ENCODE assay signal across 8 cellular contexts in the genomic region with DNA sequence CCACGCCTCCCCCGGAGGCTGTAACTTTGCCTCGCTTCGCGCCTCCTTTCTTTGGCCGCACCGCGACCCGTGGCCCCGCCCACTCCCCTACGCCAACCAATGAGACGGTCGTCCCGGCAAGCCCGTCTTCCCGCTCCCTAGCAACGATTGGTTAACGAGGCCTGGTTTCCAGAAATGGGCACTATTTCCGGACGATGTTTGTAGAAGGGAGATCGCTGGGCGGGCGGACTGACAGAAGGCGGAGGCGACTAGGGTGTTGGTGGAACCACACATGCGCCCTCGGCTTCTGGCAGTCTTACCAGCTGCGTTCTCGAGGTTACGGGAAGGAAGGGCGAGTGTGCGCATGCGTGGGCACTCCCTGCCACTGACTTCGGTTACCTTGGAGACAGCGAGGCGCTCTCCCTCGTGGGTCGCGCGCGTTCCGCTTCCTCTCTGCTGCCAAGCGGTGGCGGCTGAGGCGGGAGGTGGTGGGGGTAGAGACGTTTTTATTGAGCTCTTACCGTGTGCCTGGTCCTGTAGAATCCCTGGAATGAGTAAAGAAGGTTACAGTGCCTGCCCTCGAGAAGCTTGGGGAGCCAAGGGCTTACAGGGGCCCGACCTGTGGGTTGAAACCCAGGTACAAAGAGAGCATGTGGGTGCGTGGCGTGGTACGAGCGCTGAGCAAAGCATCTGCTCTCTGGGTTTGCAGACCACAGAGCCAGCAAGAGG. TPM values are rescaled to one million over a fixed set of nuclear protein-coding genes. Genes with fewer than 3 reads are reported as not detected.
DNase-seq lines count a peak whose midpoint lies in the region; ATAC-seq, FAIRE-seq and TF ChIP-seq lines count a peak whose summit lies in the region.

No MANE protein-coding gene starts in this region.

- H3K27ac ChIP-seq in SU-DHL-6 (ENCODE audit: low read depth, low read length) (peak overlapping the region; percentile 64), pancreas (peak overlapping the region; percentile 90 to 95 (median 94)), tibial artery (peak overlapping the region; percentile 88 to 95)

- peak overlapping the region; percentile 73 for H2AFZ ChIP-seq in SU-DHL-6 (ENCODE audit: low read depth, low read length, severe bottlenecking)

- no peaks in the 10 kb centered on the region for H3K9me3 Mint-ChIP-seq in activated naive CD8-positive, alpha-beta T cell treated with anti-CD3 and anti-CD28 coated beads, Interleukin-2, amount 50 U/mL, for 24 hours

- ATAC-seq in HG02763 (IDR thresholded peaks at IDR 0.05; ENCODE audit: unreplicated experiment) (peak; percentile 79), Right ventricle myocardium superior (ENCODE audit: poor library complexity) (peak; percentile 91), pancreas (peak; percentile 85 to 89 (median 88))
- peak; percentile 81 for ATAC-seq in activated naive CD8-positive, alpha-beta T cell treated with anti-CD3 and anti-CD28 coated beads, Interleukin-2, amount 50 U/mL, for 24 hours

- peaks cover 22 to 40% (median 28%) of the 10 kb centered on the region in 3 donors for H3K4me1 ChIP-seq in pancreas
- H3K4me1 ChIP-seq in tibial artery = peaks cover 0 to 71% (median 54%) of the 10 kb centered on the region in 4 donors

- peaks cover 81% of the 10 kb centered on the region for H3K4me1 Mint-ChIP-seq in activated naive CD8-positive, alpha-beta T cell treated with anti-CD3 and anti-CD28 coated beads, Interleukin-2, amount 50 U/mL, for 24 hours

- peak overlapping the region; percentile 86 for H3K4me3 Mint-ChIP-seq in activated naive CD8-positive, alpha-beta T cell treated with anti-CD3 and anti-CD28 coated beads, Interleukin-2, amount 50 U/mL, for 24 hours

- H3K4me2 ChIP-seq in SU-DHL-6 (ENCODE audit: low read depth, low read length, poor library complexity, severe bottlenecking) = peak overlapping the region; percentile 84

- no peaks in the 10 kb centered on the region; the same call in 1 of the 2 replicates for H4K20me1 ChIP-seq in SU-DHL-6 (ENCODE audit: low read depth, low read length)

- peaks cover 41% of the 10 kb centered on the region for H3K79me2 ChIP-seq in SU-DHL-6 (ENCODE audit: insufficient read depth, low read length)

- peak overlapping the region; percentile 65 for H3K9ac ChIP-seq in SU-DHL-6 (ENCODE audit: low read length)

- H3K4me3 ChIP-seq in GM12875 (ENCODE audit: low read depth, low read length) (peak overlapping the region; percentile 48), SU-DHL-6 (ENCODE audit: insufficient read depth, low read length, poor library complexity, severe bottlenecking) (peak overlapping the region; percentile 60), pancreas (peak overlapping the region in 3 of 4 donors; percentile 73 to 91 (median 85)), tibial artery (peak overlapping the region; percentile 62 to 84)

- peaks cover 40% of the 10 kb centered on the region for H3K36me3 Mint-ChIP-seq in activated naive CD8-positive, alpha-beta T cell treated with anti-CD3 and anti-CD28 coated beads, Interleukin-2, amount 50 U/mL, for 24 hours (ENCODE audit: low read depth)

- H3K27me3 ChIP-seq in SU-DHL-6 (ENCODE audit: low read length) = no peaks in the 10 kb centered on the region
- no peaks in the 10 kb centered on the region for H3K27me3 ChIP-seq in pancreas
- no peaks in the 10 kb centered on the region for H3K27me3 ChIP-seq in tibial artery

- H3K27me3 Mint-ChIP-seq in activated naive CD8-positive, alpha-beta T cell treated with anti-CD3 and anti-CD28 coated beads, Interleukin-2, amount 50 U/mL, for 24 hours = peaks cover 4% of the 10 kb centered on the region

- intact Hi-C loops in Right ventricle myocardium superior (cut with DNase I) = loop anchor here (5.0 kb wide), 2 partner anchors 35 to 50 kb away; no protein-coding TSS in a partner anchor
- intact Hi-C loops in pancreas (cut with DNase I) = loop anchor here in 1 of 3 donors (5.0 kb wide), 1 partner anchor 40 kb away; no protein-coding TSS in a partner anchor
- intact Hi-C loops in tibial artery (cut with DNase I; ENCODE audit: low total_unique reads) = no loop called here

- H3K9me2 ChIP-seq in SU-DHL-6 (replicated peaks; ENCODE audit: insufficient read depth, low read length) = no peaks in the 10 kb centered on the region

- H3F3A ChIP-seq in SU-DHL-6 (ENCODE audit: insufficient read depth) = peaks cover 25% of the 10 kb centered on the region

- H3K27ac Mint-ChIP-seq in activated naive CD8-positive, alpha-beta T cell treated with anti-CD3 and anti-CD28 coated beads, Interleukin-2, amount 50 U/mL, for 24 hours = peak overlapping the region; percentile 94

- no peaks in the 10 kb centered on the region for H3K9me3 ChIP-seq in SU-DHL-6 (ENCODE audit: insufficient read depth, low read length)
- no peaks in the 10 kb centered on the region for H3K9me3 ChIP-seq in pancreas
- no peaks in the 10 kb centered on the region for H3K9me3 ChIP-seq in tibial artery

- no peaks in the 10 kb centered on the region for H3K36me3 ChIP-seq in SU-DHL-6 (ENCODE audit: low read length)
- no peaks in the 10 kb centered on the region for H3K36me3 ChIP-seq in pancreas
- H3K36me3 ChIP-seq in tibial artery = no peaks in the 10 kb centered on the region

- 1% methylated on average over 43 to 53 of the region's 53 CpGs for WGBS in pancreas, 2 donors

- TF ChIP-seq CTCF in GM12875 (IDR thresholded peaks at IDR 0.05; ENCODE audit: borderline replicate concordance, insufficient read depth, low read depth, low read length) (no peak), SU-DHL-6 (IDR thresholded peaks at IDR 0.05; ENCODE audit: insufficient read depth, low read length, poor library complexity, severe bottlenecking) (no peak), pancreas (IDR thresholded peaks at IDR 0.05) (no peak), tibial artery (IDR thresholded peaks at IDR 0.05) (no peak)

- FAIRE-seq in pancreas (lab: Jason Lieb, UNC) = peak; percentile 82

- peak; percentile 99 to 100 (median 99) for DNase-seq in NCI-H1417 (lab: John Stamatoyannopoulos, UW)
- DNase-seq in activated naive CD8-positive, alpha-beta T cell treated with anti-CD3 and anti-CD28 coated beads, Interleukin-2, amount 50 U/mL, for 24 hours = peak; percentile 100
- peak; percentile 100 for DNase-seq in Right ventricle myocardium superior
- peak; percentile 99 to 100 (median 100) for DNase-seq in pancreas
- peak; percentile 100 for DNase-seq in tibial artery

RNA-seq across cellular contexts. Expression of a gene that starts 0.4 kb away (rescaled TPM):
- total RNA-seq in Right ventricle myocardium superior = 12.2 TPM
- 10 to 100 TPM in 1 of 6 donors, 1 to 10 TPM in 5; 6.1 to 16.4 (median 7.3) TPM for total RNA-seq in pancreas
- polyA plus RNA-seq in pancreas = 10 to 100 TPM; 13.2 to 16.2 TPM

RNA-seq across cellular contexts. Expression of a gene that starts 55.4 kb away (rescaled TPM):
- total RNA-seq in Right ventricle myocardium superior (not detected), pancreas (under 1 TPM in 2 of 6 donors, not detected in 4; 0.12 to 0.14 TPM)
- polyA plus RNA-seq in pancreas = under 1 TPM; 0.07 to 0.19 TPM

Comparison
In these comparisons a context has a peak if more than half of its experiments do, and no peak if none do; other contexts are left out.
1. Peak in every context shown above with its lines: DNase-seq, ATAC-seq, H3K4me3 ChIP-seq and H3K27ac ChIP-seq.